In the genomic region with DNA sequence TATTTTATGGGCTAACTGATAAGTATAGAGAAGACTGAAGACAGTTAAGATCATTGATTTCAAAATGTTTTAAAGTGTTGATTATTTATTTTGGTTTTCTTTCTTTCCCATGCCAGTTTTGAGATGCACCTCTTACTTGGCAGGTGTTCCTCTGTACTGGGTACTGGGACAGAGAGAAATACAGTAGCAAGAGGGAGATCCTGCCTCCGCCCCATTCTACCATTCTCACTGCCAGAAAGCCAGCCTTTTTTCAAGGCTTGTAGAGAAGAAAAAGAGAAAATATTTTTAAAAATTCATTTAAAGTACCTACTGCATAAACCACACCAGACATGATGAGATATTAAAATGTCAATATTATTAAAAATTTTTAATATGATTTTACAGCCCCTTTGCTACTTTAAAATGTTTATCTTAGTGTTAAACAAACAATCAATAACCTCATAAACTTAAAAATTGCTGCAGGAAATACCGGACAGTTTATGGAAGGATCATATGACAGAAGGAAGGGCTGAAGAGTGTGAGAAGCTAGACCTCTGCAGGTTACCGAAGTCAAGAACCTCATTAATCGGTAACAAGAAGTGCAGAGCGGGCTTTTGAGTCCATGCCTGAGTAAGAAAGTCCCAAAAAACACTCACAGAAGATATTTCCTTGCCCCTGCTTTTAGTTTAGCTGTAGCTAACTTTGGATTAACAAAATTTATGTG, we compare ENCODE assay signal across 10 cellular contexts.
DNase-seq lines count a peak whose midpoint lies in the region; TF ChIP-seq lines count a peak whose summit lies in the region.
"Had no signal": no experiment of that assay in that cellular context is flagged by ENCODE, and none has a peak within 500 bp of the region (broad histone marks: within the 10 kb centered on the region; RNA-seq: fewer than 3 reads in every experiment).

No MANE protein-coding gene starts in this region.

- no peaks in the 10 kb centered on the region for H3K36me3 Mint-ChIP-seq in T-helper 2 cell treated with Interferon-gamma antibody and Interleukin-4, amounts not matched to agents 5 μg/mL and 100 μg/mL, for 36 hours (ENCODE audit: low read depth)
- H3K36me3 Mint-ChIP-seq in progenitor cell of endocrine pancreas (ENCODE audit: insufficient read depth) = no peaks in the 10 kb centered on the region

- peak overlapping the region; percentile 95 for H3K4me2 ChIP-seq in Karpas-422 (ENCODE audit: low read depth, low read length, poor library complexity, severe bottlenecking)

- no peak for DNase-seq in T-helper 2 cell treated with Interferon-gamma antibody and Interleukin-4, amounts not matched to agents 5 μg/mL and 100 μg/mL, for 36 hours (ENCODE audit: low spot score)
- DNase-seq in T-helper 2 cell (no peak), Karpas-422 (peak; percentile 69), epithelial cell of proximal tubule (ENCODE audit: low read depth) (no peak), spleen (no peak), dermis blood vessel endothelial cell (no peak), stomach (no peak), progenitor cell of endocrine pancreas (ENCODE audit: low spot score, unreplicated experiment) (no peak)
- DNase-seq: H9, thyroid gland had no signal

- TF ChIP-seq CTCF in epithelial cell of proximal tubule (conservative IDR thresholded peaks at IDR 0.05; ENCODE audit: low read depth, low read length) (no peak), spleen (IDR thresholded peaks at IDR 0.05 in 8 of 11, conservative IDR thresholded peaks at IDR 0.05 in 3 of 11) (no peak), stomach (IDR thresholded peaks at IDR 0.05) (no peak), progenitor cell of endocrine pancreas (IDR thresholded peaks at IDR 0.05; ENCODE audit: unreplicated experiment) (no peak)

- peak overlapping the region; percentile 81 for H2AFZ ChIP-seq in Karpas-422 (ENCODE audit: low read length)

- TF ChIP-seq EP300 in stomach (IDR thresholded peaks at IDR 0.05) = no peak

- H3K4me1 Mint-ChIP-seq in T-helper 2 cell treated with Interferon-gamma antibody and Interleukin-4, amounts not matched to agents 5 μg/mL and 100 μg/mL, for 36 hours (ENCODE audit: low read depth) = peaks cover 17% of the 10 kb centered on the region
- H3K4me1 Mint-ChIP-seq in progenitor cell of endocrine pancreas (ENCODE audit: low read depth) = peaks cover 3% of the 10 kb centered on the region

- no peaks in the 10 kb centered on the region for H3K36me3 ChIP-seq in Karpas-422 (ENCODE audit: insufficient read depth, low read length)
- H3K36me3 ChIP-seq in spleen = no peaks in the 10 kb centered on the region
- no peaks in the 10 kb centered on the region for H3K36me3 ChIP-seq in stomach
- H3K36me3 ChIP-seq: thyroid gland had no signal

- no peaks in the 10 kb centered on the region; the same call in 1 of the 2 replicates for H3K79me2 ChIP-seq in Karpas-422 (ENCODE audit: low read length)

- peak overlapping the region; percentile 70 for H3K9ac ChIP-seq in Karpas-422 (ENCODE audit: low read length)

- peak overlapping the region; percentile 91 for H3K27ac ChIP-seq in Karpas-422 (ENCODE audit: low read length)
- H3K27ac ChIP-seq in spleen = peak overlapping the region; percentile 55 to 88 (median 79)
- H3K27ac ChIP-seq in stomach = peak overlapping the region in 2 of 5 donors; percentile 69 to 74

- no peak overlapping the region for H3K27ac Mint-ChIP-seq in T-helper 2 cell treated with Interferon-gamma antibody and Interleukin-4, amounts not matched to agents 5 μg/mL and 100 μg/mL, for 36 hours
- no peak overlapping the region for H3K27ac Mint-ChIP-seq in progenitor cell of endocrine pancreas
- H3K27ac Mint-ChIP-seq: H9 had no signal

- H3K27me3 ChIP-seq in Karpas-422 (ENCODE audit: low read length) (no peaks in the 10 kb centered on the region), spleen (replicated peaks in 1 of 7) (no peaks in the 10 kb centered on the region), stomach (no peaks in the 10 kb centered on the region)
- H3K27me3 ChIP-seq: thyroid gland had no signal

- H3K9me3 Mint-ChIP-seq in T-helper 2 cell treated with Interferon-gamma antibody and Interleukin-4, amounts not matched to agents 5 μg/mL and 100 μg/mL, for 36 hours = no peaks in the 10 kb centered on the region
- H3K9me3 Mint-ChIP-seq in progenitor cell of endocrine pancreas (ENCODE audit: low read depth) = no peaks in the 10 kb centered on the region
- H3K9me3 Mint-ChIP-seq: H9 had no signal

- H4K20me1 ChIP-seq in Karpas-422 (ENCODE audit: insufficient read depth, low read depth, low read length) = no peaks in the 10 kb centered on the region

- H3K9me2 ChIP-seq in Karpas-422 (replicated peaks; ENCODE audit: insufficient read depth, low read length) = no peaks in the 10 kb centered on the region

- H3K4me3 Mint-ChIP-seq in T-helper 2 cell treated with Interferon-gamma antibody and Interleukin-4, amounts not matched to agents 5 μg/mL and 100 μg/mL, for 36 hours = peak overlapping the region; percentile 75
- no peak overlapping the region for H3K4me3 Mint-ChIP-seq in progenitor cell of endocrine pancreas (ENCODE audit: low read depth)
- H3K4me3 Mint-ChIP-seq: H9 had no signal

- peaks cover 10% of the 10 kb centered on the region for H3K27me3 Mint-ChIP-seq in T-helper 2 cell treated with Interferon-gamma antibody and Interleukin-4, amounts not matched to agents 5 μg/mL and 100 μg/mL, for 36 hours (ENCODE audit: low read depth)
- H3K27me3 Mint-ChIP-seq in progenitor cell of endocrine pancreas = no peaks in the 10 kb centered on the region

- H3K4me3 ChIP-seq in Karpas-422 (ENCODE audit: low read length) = peak overlapping the region; percentile 63; the same call in 1 of the 2 replicates
- H3K4me3 ChIP-seq in epithelial cell of proximal tubule (ENCODE audit: low read depth, low read length) = peak overlapping the region; percentile 45
- H3K4me3 ChIP-seq in spleen = peak overlapping the region in 2 of 8 donors; percentile 36 to 55
- no peak overlapping the region for H3K4me3 ChIP-seq in stomach
- H3K4me3 ChIP-seq: thyroid gland had no signal

- intact Hi-C loops in spleen (cut with DNase I; ENCODE audit: low total_unique reads) = loop anchor here (10.0 kb wide), 1 partner anchor 435 kb away; no protein-coding TSS in a partner anchor
- intact Hi-C loops in stomach (cut with DNase I; ENCODE audit: low total_unique reads) = no loop called here

- TF ChIP-seq POLR2A in spleen (IDR thresholded peaks at IDR 0.05) (no peak), stomach (IDR thresholded peaks at IDR 0.05) (no peak)

- H3K4me1 ChIP-seq in Karpas-422 (ENCODE audit: low read length) (peaks cover 47% of the 10 kb centered on the region), spleen (peaks cover 0 to 32% (median 9%) of the 10 kb centered on the region in 6 donors), stomach (peaks cover 0 to 9% (median 4%) of the 10 kb centered on the region in 4 donors)
- H3K4me1 ChIP-seq: thyroid gland had no signal

- WGBS in spleen, 5 donors = 75 to 83% (median 82%) methylated on average over 5 of the region's 5 CpGs
- WGBS in stomach, 5 donors = 71 to 79% (median 74%) methylated on average over 5 of the region's 5 CpGs

- H3K9me3 ChIP-seq in Karpas-422 (ENCODE audit: low read length) (no peaks in the 10 kb centered on the region), spleen (no peaks in the 10 kb centered on the region), stomach (no peaks in the 10 kb centered on the region)
- H3K9me3 ChIP-seq: thyroid gland had no signal

Comparison
In these comparisons a context has a peak if more than half of its experiments do, and no peak if none do; other contexts are left out.
1. H3K4me3 ChIP-seq: peak in Karpas-422 (single experiment) and epithelial cell of proximal tubule (single experiment); none in stomach (0 of 4).